In the genomic region with DNA sequence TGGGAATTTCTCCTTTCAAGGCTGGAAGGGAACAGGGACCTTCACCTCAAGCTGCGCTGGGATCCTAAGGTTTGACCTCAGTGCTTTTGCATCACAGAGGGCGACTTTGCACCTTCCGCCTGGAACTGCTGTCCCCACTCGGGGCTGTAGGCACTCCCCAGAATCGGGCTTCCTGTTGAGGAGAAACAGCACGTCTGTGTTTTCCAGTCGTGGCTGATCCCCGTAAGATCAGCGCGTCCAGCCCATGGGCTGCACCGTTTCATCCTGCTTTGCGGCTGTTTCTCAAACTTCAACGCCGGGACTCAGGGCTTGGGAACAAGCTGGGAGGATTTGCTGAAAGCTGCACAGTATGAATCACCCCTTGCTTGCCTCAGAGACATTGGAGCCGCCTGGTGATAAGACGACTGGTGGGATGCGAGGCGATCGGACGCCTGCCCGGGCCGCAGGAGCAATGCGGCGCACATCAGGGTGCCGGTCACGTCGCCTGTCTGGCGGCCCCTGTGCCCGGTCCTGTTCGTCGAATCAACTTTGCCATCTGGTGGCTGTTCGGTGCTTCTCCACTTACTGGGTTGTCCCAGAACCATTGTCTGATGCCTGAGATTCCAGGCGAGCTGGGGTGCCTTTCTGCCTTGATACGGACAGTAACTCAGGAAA, we compare ENCODE assay signal across 8 cellular contexts. TPM values are rescaled to one million over a fixed set of nuclear protein-coding genes. Genes with fewer than 3 reads are reported as not detected.
DNase-seq lines count a peak whose midpoint lies in the region; ATAC-seq lines count a peak whose summit lies in the region.
"Had no signal": no experiment of that assay in that cellular context is flagged by ENCODE, and none has a peak within 500 bp of the region (broad histone marks: within the 10 kb centered on the region; RNA-seq: fewer than 3 reads in every experiment).

No MANE protein-coding gene starts in this region.

- in situ Hi-C loops in T47D (cut with HindIII; ENCODE audit: low pct_unique_long_range_greater_than_20kb, low sequenced_read_pairs): no loop called here

- H3K36me3 ChIP-seq in HUES64 (ENCODE audit: insufficient read depth, low read length): no peaks in the 10 kb centered on the region

- H3K4me1 ChIP-seq in HUES64 (ENCODE audit: insufficient read depth, low read length): peaks cover 8% of the 10 kb centered on the region

- H3K27me3 ChIP-seq in HUES64 (ENCODE audit: insufficient read depth, low read length): peaks cover 19% of the 10 kb centered on the region

- peak; percentile 57 to 73 for DNase-seq in T47D (ENCODE audit: low read depth in 1 of 2, low spot score in 1 of 2)
- peak; percentile 25 for DNase-seq in kidney tubule cell (ENCODE audit: low spot score)
- DNase-seq in stromal cell of bone marrow (ENCODE audit: low read depth): peak; percentile 46
- DNase-seq in NCI-H446 (lab: John Stamatoyannopoulos, UW): no peak
- no peak for DNase-seq in stimulated activated CD8-positive, alpha-beta memory T cell treated with anti-CD3 and anti-CD28 coated beads, Interleukin-4, amount 100 ng/mL, for 48 hours

- 17% methylated on average over 33 of the region's 34 CpGs for WGBS in HUES64

- 0 out of 2 replicates have a peak overlapping the region, but pooled peaks have one; percentile 13 for H3K4me3 ChIP-seq in HUES64 (ENCODE audit: low read length)

- H3K9me3 ChIP-seq in HUES64 (ENCODE audit: insufficient read depth, low read depth, low read length): no peaks in the 10 kb centered on the region

- H3K9ac ChIP-seq in HUES64 (ENCODE audit: low read depth, low read length): no peak overlapping the region
- H3K9ac ChIP-seq: KMS-11 had no signal

- H3K27ac ChIP-seq in HUES64 (ENCODE audit: low read depth, low read length): no peak overlapping the region
- H3K27ac ChIP-seq: KMS-11 had no signal

- ATAC-seq in GM21619 (IDR thresholded peaks at IDR 0.05; ENCODE audit: unreplicated experiment): no peak

RNA-seq across cellular contexts. Expression of gene FRMD1, which starts 53.6 kb away (rescaled TPM):
- 0.15 TPM for polyA plus RNA-seq in HUES64 (2013, experiment 1 of 2)
- 0.13 TPM for polyA plus RNA-seq in HUES64 (2013, experiment 2 of 2)

Comparison
In these comparisons a context has a peak if more than half of its experiments do, and no peak if none do; other contexts are left out.
1. DNase-seq: peak in T47D (2 of 2), kidney tubule cell (single experiment) and stromal cell of bone marrow (single experiment); none in NCI-H446 (0 of 2) and stimulated activated CD8-positive, alpha-beta memory T cell treated with anti-CD3 and anti-CD28 coated beads, Interleukin-4, amount 100 ng/mL, for 48 hours (single experiment).